In the genomic region with DNA sequence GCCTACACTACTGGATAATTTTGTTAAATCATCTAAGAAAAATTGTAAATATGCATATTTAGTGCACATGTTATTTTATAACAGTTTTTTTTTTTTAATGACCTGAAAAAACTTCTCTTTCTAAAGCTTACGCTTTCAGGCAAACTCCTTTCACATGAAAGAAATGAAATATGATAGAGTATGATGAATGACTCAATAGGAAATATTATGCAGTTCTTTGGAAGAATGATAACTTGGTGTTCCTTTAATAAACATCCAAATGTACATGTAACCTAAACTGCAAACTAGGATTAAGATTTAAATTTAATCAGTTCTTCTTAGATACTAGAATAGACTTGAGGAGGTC, we compare ENCODE assay signal across 12 cellular contexts.
DNase-seq lines count a peak whose midpoint lies in the region; TF ChIP-seq lines count a peak whose summit lies in the region.
"Had no signal": no experiment of that assay in that cellular context is flagged by ENCODE, and none has a peak within 500 bp of the region (broad histone marks: within the 10 kb centered on the region; RNA-seq: fewer than 3 reads in every experiment).

No MANE protein-coding gene starts in this region.

- intact Hi-C loops in MCF 10A (cut with micrococcal nuclease): no loop called here

- POLR2A ChIA-PET in MCF 10A (lab: Yijun Ruan, JAX): interaction anchor here (0.5 to 3.4 kb wide), 13 partner anchors 9 to 220 kb away, joined by 3 to 17 read pairs (median 4); a partner anchor contains a TSS
- POLR2A ChIA-PET in GM10248 (lab: Yijun Ruan, JAX): no interaction called here

- 0 out of 2 replicates have a peak overlapping the region, but pooled peaks have one; percentile 77 for H3K27ac Mint-ChIP-seq in HFFc6
- no peak overlapping the region for H3K27ac Mint-ChIP-seq in MCF 10A (ENCODE audit: low read depth, unreplicated experiment)
- H3K27ac Mint-ChIP-seq: immature natural killer cell; stimulated activated naive CD8-positive, alpha-beta T cell treated with anti-CD3 and anti-CD28 coated beads, Interleukin-15, amount 100 ng/mL, for 72 hours had no signal

- CTCF ChIA-PET in MCF 10A (lab: Yijun Ruan, JAX): interaction anchor here (0.6 kb wide), 1 partner anchor 43 kb away, joined by 3 read pairs; no protein-coding TSS in a partner anchor
- CTCF ChIA-PET in GM10248 (lab: Yijun Ruan, JAX): interaction anchor here (1.0 to 3.2 kb wide), 2 partner anchors 9 to 22 kb away, joined by 4 to 11 read pairs; no protein-coding TSS in a partner anchor

- H3K9me3 ChIP-seq in liver (ENCODE audit: control insufficient read depth in 4 of 4, low read length in 3 of 4): no peaks in the 10 kb centered on the region

- peak overlapping the region; percentile 57 to 98 for H3K9ac ChIP-seq in liver (ENCODE audit: low read depth in 1 of 2, low read length in 2 of 2)

- no peaks in the 10 kb centered on the region for H3K27me3 Mint-ChIP-seq in HFFc6 (ENCODE audit: insufficient read depth)
- no peaks in the 10 kb centered on the region for H3K27me3 Mint-ChIP-seq in MCF 10A (ENCODE audit: insufficient read depth, unreplicated experiment)

- no TSS peak for BruUV-seq in MCF 10A (replicated peaks; lab: Mats Ljungman, UMichigan)

- peak overlapping the region; percentile 61 to 90 for H3K27ac ChIP-seq in liver (ENCODE audit: low read depth in 1 of 2, low read length in 2 of 2)
- peak overlapping the region; percentile 46 for H3K27ac ChIP-seq in temporal lobe (ENCODE audit: low read depth, low read length)

- 47% methylated on average over 1 of the region's 1 CpG for WGBS in liver

- no peak for TF ChIP-seq CTCF in HFFc6 (IDR thresholded peaks at IDR 0.05)
- no peak for TF ChIP-seq CTCF in MCF 10A (IDR thresholded peaks at IDR 0.05; ENCODE audit: unreplicated experiment)
- TF ChIP-seq CTCF in liver (IDR thresholded peaks at IDR 0.05; ENCODE audit: low read depth, low read length, missing input control): no peak
- no peak for TF ChIP-seq CTCF in GM10248 (IDR thresholded peaks at IDR 0.05; ENCODE audit: control extremely low read depth, extremely low read depth, low read depth, missing control alignments)

- no peaks in the 10 kb centered on the region for H3K36me3 ChIP-seq in liver (ENCODE audit: control insufficient read depth in 4 of 4, insufficient read depth in 3 of 4, low read depth in 1 of 4, low read length in 3 of 4)

- H3K4me1 Mint-ChIP-seq in HFFc6 (ENCODE audit: low read depth) (peaks cover 45% of the 10 kb centered on the region), MCF 10A (ENCODE audit: insufficient read depth, unreplicated experiment) (peaks cover 43% of the 10 kb centered on the region)

- H3K36me3 Mint-ChIP-seq in HFFc6 (ENCODE audit: low read depth): no peaks in the 10 kb centered on the region
- H3K36me3 Mint-ChIP-seq in MCF 10A (ENCODE audit: insufficient read depth, unreplicated experiment): peaks cover 6% of the 10 kb centered on the region
- H3K36me3 Mint-ChIP-seq: immature natural killer cell had no signal

- DNase-seq in HFFc6: no peak
- no peak for DNase-seq in MCF 10A (ENCODE audit: unreplicated experiment)
- DNase-seq in GM10248 (ENCODE audit: extremely low spot score): no peak
- no peak for DNase-seq in SKM-1 (lab: John Stamatoyannopoulos, UW; ENCODE audit: unreplicated experiment)
- no peak for DNase-seq in NCI-H2227 (lab: John Stamatoyannopoulos, UW; ENCODE audit: unreplicated experiment)
- DNase-seq in kidney tubule cell (ENCODE audit: low spot score): no peak
- DNase-seq: effector memory CD4-positive, alpha-beta T cell; immature natural killer cell; stimulated activated CD4-positive, alpha-beta T cell treated with anti-CD3 and anti-CD28 coated beads, Interleukin-4, amount 100 ng/mL, for 1 hour; stimulated activated naive CD8-positive, alpha-beta T cell treated with anti-CD3 and anti-CD28 coated beads, Interleukin-15, amount 100 ng/mL, for 72 hours had no signal

- H3K4me3 Mint-ChIP-seq in HFFc6 (peak overlapping the region; percentile 85), MCF 10A (ENCODE audit: unreplicated experiment) (peak overlapping the region; percentile 65)
- H3K4me3 Mint-ChIP-seq: stimulated activated naive CD8-positive, alpha-beta T cell treated with anti-CD3 and anti-CD28 coated beads, Interleukin-15, amount 100 ng/mL, for 72 hours had no signal

- no peak for TF ChIP-seq RAD21 in liver (IDR thresholded peaks at IDR 0.05)

- peak overlapping the region in 1 of 3 donors; percentile 83 for H3K4me3 ChIP-seq in liver (ENCODE audit: low read depth in 1 of 3, low read length in 3 of 3)

- H3K27me3 ChIP-seq in liver (ENCODE audit: control insufficient read depth in 4 of 4, insufficient read depth in 4 of 4, low read length in 3 of 4): no peaks in the 10 kb centered on the region

- H3K9me3 Mint-ChIP-seq in HFFc6: no peaks in the 10 kb centered on the region
- no peaks in the 10 kb centered on the region for H3K9me3 Mint-ChIP-seq in MCF 10A (ENCODE audit: unreplicated experiment)
- H3K9me3 Mint-ChIP-seq: immature natural killer cell; stimulated activated naive CD8-positive, alpha-beta T cell treated with anti-CD3 and anti-CD28 coated beads, Interleukin-15, amount 100 ng/mL, for 72 hours had no signal

- H3K4me1 ChIP-seq in liver (ENCODE audit: control insufficient read depth in 4 of 4, insufficient read depth in 4 of 4, low read length in 3 of 4): peaks cover 8 to 58% (median 41%) of the 10 kb centered on the region in 4 donors

TF ChIP-seq in liver, 16 proteins besides CTCF, POLR2A, EP300 and RAD21:
- TF ChIP-seq NR2F2 (IDR thresholded peaks at IDR 0.05) (no peak), FOXA1 (IDR thresholded peaks at IDR 0.05) (no peak), SP1 (IDR thresholded peaks at IDR 0.05) (no peak), YY1 (IDR thresholded peaks at IDR 0.05) (no peak), HNF4G (IDR thresholded peaks at IDR 0.05) (no peak), TAF1 (conservative IDR thresholded peaks at IDR 0.05) (no peak), RXRA (IDR thresholded peaks at IDR 0.05) (no peak), JUND (IDR thresholded peaks at IDR 0.05) (no peak), EGR1 (IDR thresholded peaks at IDR 0.05; ENCODE audit: low read depth in 2 of 2) (no peak), GABPA (IDR thresholded peaks at IDR 0.05 in 1 of 2, conservative IDR thresholded peaks at IDR 0.05 in 1 of 2) (no peak), HNF4A (conservative IDR thresholded peaks at IDR 0.05) (no peak), FOXA2 (IDR thresholded peaks at IDR 0.05) (no peak)
- TF ChIP-seq, protein P1, sequence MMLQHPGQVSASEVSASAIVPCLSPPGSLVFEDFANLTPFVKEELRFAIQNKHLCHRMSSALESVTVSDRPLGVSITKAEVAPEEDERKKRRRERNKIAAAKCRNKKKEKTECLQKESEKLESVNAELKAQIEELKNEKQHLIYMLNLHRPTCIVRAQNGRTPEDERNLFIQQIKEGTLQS (IDR thresholded peaks at IDR 0.05): no peak
- TF ChIP-seq, protein P2, sequence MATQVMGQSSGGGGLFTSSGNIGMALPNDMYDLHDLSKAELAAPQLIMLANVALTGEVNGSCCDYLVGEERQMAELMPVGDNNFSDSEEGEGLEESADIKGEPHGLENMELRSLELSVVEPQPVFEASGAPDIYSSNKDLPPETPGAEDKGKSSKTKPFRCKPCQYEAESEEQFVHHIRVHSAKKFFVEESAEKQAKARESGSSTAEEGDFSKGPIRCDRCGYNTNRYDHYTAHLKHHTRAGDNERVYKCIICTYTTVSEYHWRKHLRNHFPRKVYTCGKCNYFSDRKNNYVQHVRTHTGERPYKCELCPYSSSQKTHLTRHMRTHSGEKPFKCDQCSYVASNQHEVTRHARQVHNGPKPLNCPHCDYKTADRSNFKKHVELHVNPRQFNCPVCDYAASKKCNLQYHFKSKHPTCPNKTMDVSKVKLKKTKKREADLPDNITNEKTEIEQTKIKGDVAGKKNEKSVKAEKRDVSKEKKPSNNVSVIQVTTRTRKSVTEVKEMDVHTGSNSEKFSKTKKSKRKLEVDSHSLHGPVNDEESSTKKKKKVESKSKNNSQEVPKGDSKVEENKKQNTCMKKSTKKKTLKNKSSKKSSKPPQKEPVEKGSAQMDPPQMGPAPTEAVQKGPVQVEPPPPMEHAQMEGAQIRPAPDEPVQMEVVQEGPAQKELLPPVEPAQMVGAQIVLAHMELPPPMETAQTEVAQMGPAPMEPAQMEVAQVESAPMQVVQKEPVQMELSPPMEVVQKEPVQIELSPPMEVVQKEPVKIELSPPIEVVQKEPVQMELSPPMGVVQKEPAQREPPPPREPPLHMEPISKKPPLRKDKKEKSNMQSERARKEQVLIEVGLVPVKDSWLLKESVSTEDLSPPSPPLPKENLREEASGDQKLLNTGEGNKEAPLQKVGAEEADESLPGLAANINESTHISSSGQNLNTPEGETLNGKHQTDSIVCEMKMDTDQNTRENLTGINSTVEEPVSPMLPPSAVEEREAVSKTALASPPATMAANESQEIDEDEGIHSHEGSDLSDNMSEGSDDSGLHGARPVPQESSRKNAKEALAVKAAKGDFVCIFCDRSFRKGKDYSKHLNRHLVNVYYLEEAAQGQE (IDR thresholded peaks at IDR 0.05): no peak
- TF ChIP-seq, protein P3, sequence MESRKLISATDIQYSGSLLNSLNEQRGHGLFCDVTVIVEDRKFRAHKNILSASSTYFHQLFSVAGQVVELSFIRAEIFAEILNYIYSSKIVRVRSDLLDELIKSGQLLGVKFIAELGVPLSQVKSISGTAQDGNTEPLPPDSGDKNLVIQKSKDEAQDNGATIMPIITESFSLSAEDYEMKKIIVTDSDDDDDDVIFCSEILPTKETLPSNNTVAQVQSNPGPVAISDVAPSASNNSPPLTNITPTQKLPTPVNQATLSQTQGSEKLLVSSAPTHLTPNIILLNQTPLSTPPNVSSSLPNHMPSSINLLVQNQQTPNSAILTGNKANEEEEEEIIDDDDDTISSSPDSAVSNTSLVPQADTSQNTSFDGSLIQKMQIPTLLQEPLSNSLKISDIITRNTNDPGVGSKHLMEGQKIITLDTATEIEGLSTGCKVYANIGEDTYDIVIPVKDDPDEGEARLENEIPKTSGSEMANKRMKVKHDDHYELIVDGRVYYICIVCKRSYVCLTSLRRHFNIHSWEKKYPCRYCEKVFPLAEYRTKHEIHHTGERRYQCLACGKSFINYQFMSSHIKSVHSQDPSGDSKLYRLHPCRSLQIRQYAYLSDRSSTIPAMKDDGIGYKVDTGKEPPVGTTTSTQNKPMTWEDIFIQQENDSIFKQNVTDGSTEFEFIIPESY (IDR thresholded peaks at IDR 0.05): no peak
- TF ChIP-seq, protein P4, sequence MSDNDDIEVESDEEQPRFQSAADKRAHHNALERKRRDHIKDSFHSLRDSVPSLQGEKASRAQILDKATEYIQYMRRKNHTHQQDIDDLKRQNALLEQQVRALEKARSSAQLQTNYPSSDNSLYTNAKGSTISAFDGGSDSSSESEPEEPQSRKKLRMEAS (IDR thresholded peaks at IDR 0.05): no peak
TF ChIP-seq in liver: peak in this region for 0.
